Comparison of ENCODE assay signal across 17 cellular contexts in genomic region chrX:747176-747575, GRCh38.
DNase-seq lines count a peak whose midpoint lies in the region; ATAC-seq and TF ChIP-seq lines count a peak whose summit lies in the region.
"Had no signal": no experiment of that assay in that cellular context is flagged by ENCODE, and none has a peak within 500 bp of the region (broad histone marks: within the 10 kb centered on the region; RNA-seq: fewer than 3 reads in every experiment).

No MANE protein-coding gene starts in this region.

- H3K4me3 ChIP-seq in coronary artery: no peak overlapping the region
- H3K4me3 ChIP-seq: GM23338 had no signal

- no peak overlapping the region for H3K27ac ChIP-seq in coronary artery

- no peak for TF ChIP-seq CTCF in coronary artery (IDR thresholded peaks at IDR 0.05)

- intact Hi-C loops in posterior vena cava (cut with DNase I): no loop called here

- ATAC-seq in left lobe of liver: no peak
- ATAC-seq: CD8-positive, alpha-beta T cell; GM23338; HCT116 had no signal

- peaks cover 0 to 3% (median 0%) of the 10 kb centered on the region in 3 donors for H3K36me3 Mint-ChIP-seq in immature natural killer cell
- H3K36me3 Mint-ChIP-seq: CD4-positive, CD25-positive, alpha-beta regulatory T cell; CD8-positive, alpha-beta T cell had no signal

- H3K4me3 Mint-ChIP-seq in immature natural killer cell: no peak overlapping the region
- H3K4me3 Mint-ChIP-seq: CD4-positive, CD25-positive, alpha-beta regulatory T cell; CD8-positive, alpha-beta T cell; GM23338; H9 had no signal

- no peak overlapping the region for H3K27ac Mint-ChIP-seq in immature natural killer cell
- H3K27ac Mint-ChIP-seq: CD4-positive, CD25-positive, alpha-beta regulatory T cell; CD8-positive, alpha-beta T cell; GM23338; H9 had no signal

- peaks cover 1 to 6% (median 4%) of the 10 kb centered on the region in 6 donors for H3K9me3 Mint-ChIP-seq in immature natural killer cell

- peak; percentile 33 for DNase-seq in coronary artery (ENCODE audit: low spot score)
- DNase-seq in left lobe of liver (ENCODE audit: low spot score): peak; percentile 4
- peak; percentile 52 for DNase-seq in posterior vena cava (ENCODE audit: low spot score)
- peak; percentile 5 for DNase-seq in ureter (ENCODE audit: low spot score)
- no peak for DNase-seq in stimulated activated naive CD4-positive, alpha-beta T cell (lab: John Stamatoyannopoulos, UW)
- no peak for DNase-seq in T-helper 1 cell
- no peak for DNase-seq in kidney tubule cell (ENCODE audit: low spot score)
- no peak for DNase-seq in immature natural killer cell
- DNase-seq: C1 segment of cervical spinal cord; Caco-2; CD4-positive, CD25-positive, alpha-beta regulatory T cell; CD8-positive, alpha-beta T cell; DMS153; DND-41; H9 had no signal

- H3K27me3 Mint-ChIP-seq in immature natural killer cell (ENCODE audit: low read depth in 3 of 3): peaks cover 3 to 5% (median 4%) of the 10 kb centered on the region in 3 donors
- H3K27me3 Mint-ChIP-seq: CD4-positive, CD25-positive, alpha-beta regulatory T cell had no signal

- H3K4me1 Mint-ChIP-seq in immature natural killer cell: no peaks in the 10 kb centered on the region
- H3K4me1 Mint-ChIP-seq: CD4-positive, CD25-positive, alpha-beta regulatory T cell; GM23338 had no signal

Comparison
In these comparisons a context has a peak if more than half of its experiments do, and no peak if none do; other contexts are left out.
1. DNase-seq: peak in coronary artery (single experiment), left lobe of liver (single experiment), posterior vena cava (single experiment) and ureter (single experiment); none in stimulated activated naive CD4-positive, alpha-beta T cell (0 of 6), T-helper 1 cell (0 of 5), kidney tubule cell (single experiment) and immature natural killer cell (0 of 3).